Comparison of ENCODE assay signal across 18 cellular contexts in genomic region chr2:147345246-147345645, GRCh38.
DNase-seq lines count a peak whose midpoint lies in the region; ATAC-seq, FAIRE-seq and TF ChIP-seq lines count a peak whose summit lies in the region.
"Had no signal": no experiment of that assay in that cellular context is flagged by ENCODE, and none has a peak within 500 bp of the region (broad histone marks: within the 10 kb centered on the region; RNA-seq: fewer than 3 reads in every experiment).

No MANE protein-coding gene starts in this region.

- H3K27ac ChIP-seq in astrocyte (ENCODE audit: low read depth, low read length) (no peak overlapping the region), esophagus squamous epithelium (no peak overlapping the region)
- H3K27ac ChIP-seq: left ventricle myocardium inferior, psoas muscle, spleen, vagina had no signal

- DNase-seq in A172 (ENCODE audit: low spot score) = peak; percentile 34
- DNase-seq in HS-27A (ENCODE audit: low read depth) = peak; percentile 30
- DNase-seq in astrocyte (ENCODE audit: low read depth) = peak; percentile 35
- peak; percentile 65 for DNase-seq in fibroblast of the aortic adventitia (ENCODE audit: low read depth)
- no peak for DNase-seq in NCI-H2227 treated with DMSO at 0.1 percent for 48 hours (lab: John Stamatoyannopoulos, UW)
- no peak for DNase-seq in germinal center (ENCODE audit: low spot score)
- no peak for DNase-seq in esophagus squamous epithelium (lab: John Stamatoyannopoulos, UW)
- DNase-seq: endodermal cell, KG1, left ventricle myocardium inferior, NCI-H1105, NCI-H510A treated with DMSO at 0.1 percent for 48 hours, psoas muscle, spleen, substantia nigra had no signal

- H3K4me3 ChIP-seq in astrocyte (ENCODE audit: insufficient read depth, low read depth, low read length) = no peak overlapping the region
- H3K4me3 ChIP-seq in fibroblast of the aortic adventitia (ENCODE audit: low read depth, low read length) = no peak overlapping the region
- no peak overlapping the region for H3K4me3 ChIP-seq in esophagus squamous epithelium
- H3K4me3 ChIP-seq: left ventricle myocardium inferior, psoas muscle, spleen, vagina had no signal

- WGBS in esophagus squamous epithelium, 2 donors = 94 to 100% methylated on average over 1 of the region's 1 CpG

- no peak overlapping the region for H3K4me2 ChIP-seq in astrocyte (ENCODE audit: low read length)

- no peak overlapping the region for H2AFZ ChIP-seq in astrocyte (ENCODE audit: low read depth, low read length)

- H3K27ac Mint-ChIP-seq in astrocyte (ENCODE audit: unreplicated experiment) = no peak overlapping the region
- H3K27ac Mint-ChIP-seq: CD14-positive monocyte, endodermal cell had no signal

- TF ChIP-seq CTCF in astrocyte (IDR thresholded peaks at IDR 0.05; ENCODE audit: insufficient read depth, low read depth, low read length) = no peak
- no peak for TF ChIP-seq CTCF in fibroblast of the aortic adventitia (IDR thresholded peaks at IDR 0.05; ENCODE audit: insufficient read depth, low read length)
- no peak for TF ChIP-seq CTCF in esophagus squamous epithelium (IDR thresholded peaks at IDR 0.05)

- H4K20me1 ChIP-seq in astrocyte (ENCODE audit: insufficient read depth, low read length) = no peaks in the 10 kb centered on the region

- H3K9me3 ChIP-seq in astrocyte (ENCODE audit: insufficient read depth, low read depth, low read length) = no peaks in the 10 kb centered on the region
- H3K9me3 ChIP-seq in esophagus squamous epithelium = peaks cover 0 to 15% (median 2%) of the 10 kb centered on the region in 3 donors

- no peaks in the 10 kb centered on the region for H3K36me3 Mint-ChIP-seq in astrocyte (ENCODE audit: low read depth, unreplicated experiment)
- H3K36me3 Mint-ChIP-seq: CD14-positive monocyte had no signal

- no peaks in the 10 kb centered on the region for H3K4me1 Mint-ChIP-seq in astrocyte (ENCODE audit: low read depth, unreplicated experiment)
- H3K4me1 Mint-ChIP-seq: CD14-positive monocyte, endodermal cell had no signal

- intact Hi-C loops in esophagus squamous epithelium (cut with DNase I) = no loop called here

- H3K9me3 Mint-ChIP-seq in astrocyte (ENCODE audit: unreplicated experiment) = peaks cover 8% of the 10 kb centered on the region

- no peak for TF ChIP-seq POLR2A in esophagus squamous epithelium (IDR thresholded peaks at IDR 0.05)

- H3K79me2 ChIP-seq in astrocyte (ENCODE audit: insufficient read depth, low read length) = no peaks in the 10 kb centered on the region

- H3K27me3 ChIP-seq in astrocyte (ENCODE audit: insufficient read depth, low read length) (no peaks in the 10 kb centered on the region), esophagus squamous epithelium (no peaks in the 10 kb centered on the region)
- H3K27me3 ChIP-seq: spleen, vagina had no signal

- no peak overlapping the region for H3K9ac ChIP-seq in astrocyte (ENCODE audit: low read length)

- H3K36me3 ChIP-seq in astrocyte (ENCODE audit: insufficient read depth, low read length) (no peaks in the 10 kb centered on the region), esophagus squamous epithelium (no peaks in the 10 kb centered on the region)
- H3K36me3 ChIP-seq: left ventricle myocardium inferior, spleen, vagina had no signal

- H3K4me3 Mint-ChIP-seq in astrocyte (ENCODE audit: unreplicated experiment) = no peak overlapping the region
- H3K4me3 Mint-ChIP-seq: CD14-positive monocyte, endodermal cell had no signal

- no peaks in the 10 kb centered on the region for H3K27me3 Mint-ChIP-seq in astrocyte (ENCODE audit: low read depth, unreplicated experiment)

- H3K4me1 ChIP-seq in astrocyte (ENCODE audit: insufficient read depth, low read length) (no peaks in the 10 kb centered on the region), esophagus squamous epithelium (no peaks in the 10 kb centered on the region)
- H3K4me1 ChIP-seq: left ventricle myocardium inferior, psoas muscle, spleen, vagina had no signal

- no peak for ATAC-seq in GM18498 (IDR thresholded peaks at IDR 0.05; ENCODE audit: unreplicated experiment)
- ATAC-seq: psoas muscle had no signal

- no peak for FAIRE-seq in astrocyte (lab: Jason Lieb, UNC)

Comparison
In these comparisons a context has a peak if more than half of its experiments do, and no peak if none do; other contexts are left out.
1. DNase-seq: peak in A172 (single experiment), HS-27A (single experiment), astrocyte (single experiment) and fibroblast of the aortic adventitia (single experiment); none in NCI-H2227 treated with DMSO at 0.1 percent for 48 hours (single experiment), germinal center (single experiment) and esophagus squamous epithelium (single experiment).